Comparison of ENCODE assay signal across 21 cellular contexts in the genomic region with DNA sequence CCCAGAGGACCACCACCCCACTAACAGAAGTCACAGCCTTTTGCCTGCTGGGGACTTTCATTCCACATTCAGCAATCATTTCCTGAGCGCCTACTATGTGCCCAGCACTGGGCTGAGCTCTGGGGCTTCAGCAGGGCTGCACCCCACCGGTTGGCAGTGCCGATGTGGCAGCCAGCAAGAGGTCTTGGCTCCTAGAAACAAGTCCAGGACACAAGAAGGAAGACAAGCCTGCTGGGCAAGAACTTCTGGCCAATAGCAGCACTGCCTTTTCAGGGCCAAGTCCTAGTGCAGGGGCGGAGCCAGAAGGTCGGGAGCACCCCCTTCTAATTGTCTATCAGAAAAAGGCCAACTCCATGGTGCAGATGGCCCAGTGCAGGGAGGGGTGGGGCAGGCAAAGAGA. TPM values are rescaled to one million over a fixed set of nuclear protein-coding genes. Genes with fewer than 3 reads are reported as not detected.
DNase-seq lines count a peak whose midpoint lies in the region; ATAC-seq, FAIRE-seq and TF ChIP-seq lines count a peak whose summit lies in the region.
"Had no signal": no experiment of that assay in that cellular context is flagged by ENCODE, and none has a peak within 500 bp of the region (broad histone marks: within the 10 kb centered on the region; RNA-seq: fewer than 3 reads in every experiment).

No MANE protein-coding gene starts in this region.

- no TSS peak for BruUV-seq in HCT116 (replicated peaks; lab: Mats Ljungman, UMichigan)

- H3K27ac ChIP-seq in HCT116 (ENCODE audit: low read depth, low read length) (no peak overlapping the region), rectal smooth muscle tissue (ENCODE audit: low read depth, low read length) (no peak overlapping the region)
- H3K27ac ChIP-seq: SK-N-MC had no signal

- H3K27me3 Mint-ChIP-seq in activated T-cell treated with anti-CD3 and anti-CD28 coated beads, Interleukin-2, amount 50 U/mL, for 4 hours (ENCODE audit: low read depth): peaks cover 94% of the 10 kb centered on the region

- POLR2A ChIA-PET in HCT116 (lab: Charles Lee): no interaction called here

- no peak for TF ChIP-seq RAD21 in HCT116 (IDR thresholded peaks at IDR 0.05; ENCODE audit: low read depth)

- no peaks in the 10 kb centered on the region for H3K9me2 ChIP-seq in HCT116 (ENCODE audit: insufficient read depth)

- no peak overlapping the region for H2AFZ ChIP-seq in HCT116 (ENCODE audit: low read depth, low read length, poor library complexity, severe bottlenecking)

- FAIRE-seq in GM12891 (lab: Jason Lieb, UNC): no peak

- intact Hi-C loops in HCT116 (cut with micrococcal nuclease): no loop called here

- TF ChIP-seq POLR2A in HCT116 (IDR thresholded peaks at IDR 0.05; ENCODE audit: borderline replicate concordance, extremely low read depth, insufficient read depth, insufficient read length) (no peak), GM12891 (IDR thresholded peaks at IDR 0.05; ENCODE audit: low read depth, low read length) (no peak)

- H3K79me2 ChIP-seq in HCT116 (ENCODE audit: insufficient read depth, low read length): peaks cover 88% of the 10 kb centered on the region

- H3K4me1 ChIP-seq in HCT116 (ENCODE audit: control insufficient read depth in 1 of 2, insufficient read depth in 2 of 2, low read length in 2 of 2) (peaks cover 8 to 25% of the 10 kb centered on the region in 2 experiments; a peak in 3 of 4 replicates), rectal smooth muscle tissue (ENCODE audit: control insufficient read depth, insufficient read depth, low read length) (no peaks in the 10 kb centered on the region)

- H3K4me3 ChIP-seq in HCT116 (replicated peaks in 1 of 2; ENCODE audit: low read depth in 1 of 2, low read length in 2 of 2) (no peak overlapping the region), rectal smooth muscle tissue (ENCODE audit: low read length) (peak overlapping the region; percentile 41)
- H3K4me3 ChIP-seq: SK-N-MC had no signal

- DNase-seq in HCT116 (ENCODE audit: low read depth, low spot score) (no peak), RKO (ENCODE audit: low spot score) (peak; percentile 25), iPS-NIHi11 (ENCODE audit: low spot score) (peak; percentile 47), kidney tubule cell (ENCODE audit: low spot score) (no peak), GM12891 (ENCODE audit: insufficient read length, low spot score) (no peak)
- DNase-seq in activated T-cell treated with anti-CD3 and anti-CD28 coated beads, Interleukin-2, amount 50 U/mL, for 4 hours: no peak
- DNase-seq: AML-193; Calu3; CD4-positive, CD25-positive, alpha-beta regulatory T cell; DND-41; GDM1; IMR-90; NCI-H146; NCI-H2081 treated with DMSO at 0.1 percent for 48 hours; NCI-H226; NCI-H526 treated with DMSO at 0.1 percent for 48 hours; NK-92 treated with Interleukin-12 subunit alpha and Interleukin-12 subunit beta, amount 100 ng/mL, for 24 hours had no signal

- H3K27me3 ChIP-seq in HCT116 (ENCODE audit: insufficient read depth, low read length) (no peaks in the 10 kb centered on the region), rectal smooth muscle tissue (ENCODE audit: control insufficient read depth, insufficient read depth, low read length) (peaks cover 29% of the 10 kb centered on the region)

- H3K9ac ChIP-seq in HCT116 (ENCODE audit: low read length): no peak overlapping the region
- H3K9ac ChIP-seq in rectal smooth muscle tissue (ENCODE audit: low read length): no peak overlapping the region

- RAD21 ChIA-PET in HCT116 (lab: Charles Lee; ENCODE audit: low non-redundant PET in 1 of 2, low total read pairs in 2 of 2, uncharacterized antibody in 2 of 2, unreplicated experiment in 2 of 2): no interaction called here

- no peak overlapping the region for H3K4me2 ChIP-seq in HCT116 (ENCODE audit: low read length)

- no peaks in the 10 kb centered on the region for H3K36me3 Mint-ChIP-seq in activated T-cell treated with anti-CD3 and anti-CD28 coated beads, Interleukin-2, amount 50 U/mL, for 4 hours (ENCODE audit: insufficient read depth)
- H3K36me3 Mint-ChIP-seq: CD4-positive, CD25-positive, alpha-beta regulatory T cell had no signal

- H3K36me3 ChIP-seq in HCT116 (ENCODE audit: control insufficient read depth in 1 of 2, insufficient read depth in 2 of 2, low read length in 2 of 2): peaks cover 14 to 37% of the 10 kb centered on the region in 2 experiments; a peak in 3 of 4 replicates
- no peaks in the 10 kb centered on the region for H3K36me3 ChIP-seq in rectal smooth muscle tissue (ENCODE audit: control insufficient read depth, insufficient read depth, low read length)

- CTCF ChIA-PET in HCT116 (lab: Charles Lee): interaction anchor here (2.7 kb wide), 1 partner anchor 240 kb away, joined by 7 read pairs; no protein-coding TSS in a partner anchor

- no peak overlapping the region for H3K4me3 Mint-ChIP-seq in activated T-cell treated with anti-CD3 and anti-CD28 coated beads, Interleukin-2, amount 50 U/mL, for 4 hours
- H3K4me3 Mint-ChIP-seq: CD4-positive, CD25-positive, alpha-beta regulatory T cell had no signal

- no peaks in the 10 kb centered on the region for H3K9me3 ChIP-seq in HCT116 (ENCODE audit: control insufficient read depth in 1 of 2, insufficient read depth in 1 of 2, low read depth in 1 of 2, low read length in 2 of 2)

- H3K4me1 Mint-ChIP-seq in activated T-cell treated with anti-CD3 and anti-CD28 coated beads, Interleukin-2, amount 50 U/mL, for 4 hours (ENCODE audit: low read depth): peaks cover 18% of the 10 kb centered on the region

- no peak for TF ChIP-seq CTCF in HCT116 (IDR thresholded peaks at IDR 0.05 in 2 of 3, conservative IDR thresholded peaks at IDR 0.05 in 1 of 3; ENCODE audit: borderline replicate concordance in 1 of 3, insufficient read depth in 1 of 3, low read depth in 2 of 3, low read length in 2 of 3)

- no peaks in the 10 kb centered on the region for H4K20me1 ChIP-seq in HCT116 (ENCODE audit: insufficient read depth)

- H3K9me3 Mint-ChIP-seq in activated T-cell treated with anti-CD3 and anti-CD28 coated beads, Interleukin-2, amount 50 U/mL, for 4 hours: no peaks in the 10 kb centered on the region
- H3K9me3 Mint-ChIP-seq: CD4-positive, CD25-positive, alpha-beta regulatory T cell had no signal

- ATAC-seq in HCT116: peak; percentile 70
- no peak for ATAC-seq in activated T-cell treated with anti-CD3 and anti-CD28 coated beads, Interleukin-2, amount 50 U/mL, for 4 hours
- no peak for ATAC-seq in HG03039 (IDR thresholded peaks at IDR 0.05; ENCODE audit: unreplicated experiment)
- ATAC-seq: Right ventricle myocardium inferior had no signal

TF ChIP-seq in HCT116, 20 proteins besides CTCF, POLR2A, EP300 and RAD21 (continues in another document):
- TF ChIP-seq FOSL1 (IDR thresholded peaks at IDR 0.05; ENCODE audit: low read depth): no peak

TF ChIP-seq in GM12891, 5 proteins besides CTCF, POLR2A, EP300 and RAD21:
- TF ChIP-seq POLR2AphosphoS5 (IDR thresholded peaks at IDR 0.05; ENCODE audit: low read depth, low read length) (no peak), POU2F2 (IDR thresholded peaks at IDR 0.05; ENCODE audit: low read depth, low read length) (no peak), TAF1 (IDR thresholded peaks at IDR 0.05; ENCODE audit: low read depth, low read length) (no peak), SPI1 (IDR thresholded peaks at IDR 0.05; ENCODE audit: low read depth, low read length) (no peak), PAX5 (IDR thresholded peaks at IDR 0.05; ENCODE audit: insufficient read depth, low read length, severe bottlenecking) (no peak)

RNA-seq across cellular contexts. Expression of gene HOXB9, which starts 13.0 kb away (rescaled TPM):
- total RNA-seq in HCT116 (2021; ENCODE audit: unreplicated experiment): 40.1 TPM
- 30.3 and 41.0 TPM in 2 replicates for polyA plus RNA-seq in HCT116 (2012)
- 0.14 TPM for polyA plus RNA-seq in GM12891 (2012; ENCODE audit: low read depth, missing spikeins)
- total RNA-seq in activated T-cell treated with anti-CD3 and anti-CD28 coated beads, Interleukin-2, amount 50 U/mL, for 4 hours: 1 to 10 TPM in 2 of 3 donors, under 1 TPM in 1; 0.63 to 1.4 (median 1.2) TPM
- total RNA-seq: IMR-90, Right ventricle myocardium inferior had no signal
- polyA plus RNA-seq: CD4-positive, CD25-positive, alpha-beta regulatory T cell had no signal

RNA-seq across cellular contexts. Expression of gene HOXB8, which starts 24.0 kb away (rescaled TPM):
- 44.7 TPM for total RNA-seq in HCT116 (2021; ENCODE audit: unreplicated experiment)
- polyA plus RNA-seq in HCT116 (2012): 15.4 and 23.9 TPM in 2 replicates
- polyA plus RNA-seq in GM12891 (2012; ENCODE audit: low read depth, missing spikeins): not detected
- total RNA-seq in activated T-cell treated with anti-CD3 and anti-CD28 coated beads, Interleukin-2, amount 50 U/mL, for 4 hours: under 1 TPM in 2 of 3 donors, not detected in 1; 0.14 to 0.18 TPM
- total RNA-seq: CD4-positive, CD25-positive, alpha-beta regulatory T cell; Right ventricle myocardium inferior had no signal
- polyA plus RNA-seq: CD4-positive, CD25-positive, alpha-beta regulatory T cell had no signal

RNA-seq across cellular contexts. Expression of gene HOXB7, which starts 28.3 kb away (rescaled TPM):
- total RNA-seq in HCT116 (2021; ENCODE audit: unreplicated experiment): 33.6 TPM
- polyA plus RNA-seq in HCT116 (2012): 16.8 and 23.4 TPM in 2 replicates
- 2.3 TPM for polyA plus RNA-seq in GM12891 (2012; ENCODE audit: low read depth, missing spikeins)
- total RNA-seq in activated T-cell treated with anti-CD3 and anti-CD28 coated beads, Interleukin-2, amount 50 U/mL, for 4 hours: under 1 TPM; 0.18 to 0.43 (median 0.38) TPM

RNA-seq across cellular contexts. Expression of gene HOXB6, which starts 34.4 kb away (rescaled TPM):
- total RNA-seq in HCT116 (2021; ENCODE audit: unreplicated experiment): 64.8 TPM
- polyA plus RNA-seq in HCT116 (2012): 17.5 and 28.9 TPM in 2 replicates
- 0.12 TPM for polyA plus RNA-seq in GM12891 (2012; ENCODE audit: low read depth, missing spikeins)
- total RNA-seq in activated T-cell treated with anti-CD3 and anti-CD28 coated beads, Interleukin-2, amount 50 U/mL, for 4 hours: under 1 TPM in 2 of 3 donors, not detected in 1; 0.24 to 0.27 TPM
- total RNA-seq: CD4-positive, CD25-positive, alpha-beta regulatory T cell had no signal
- polyA plus RNA-seq: CD4-positive, CD25-positive, alpha-beta regulatory T cell had no signal

RNA-seq across cellular contexts. Expression of gene HOXB5, which starts 45.6 kb away (rescaled TPM):
- 19.8 TPM for total RNA-seq in HCT116 (2021; ENCODE audit: unreplicated experiment)
- 6.5 and 12.0 TPM in 2 replicates for polyA plus RNA-seq in HCT116 (2012)
- polyA plus RNA-seq in GM12891 (2012; ENCODE audit: low read depth, missing spikeins): not detected
- under 1 TPM in 1 of 3 donors, not detected in 2; 0.08 TPM for total RNA-seq in activated T-cell treated with anti-CD3 and anti-CD28 coated beads, Interleukin-2, amount 50 U/mL, for 4 hours
- total RNA-seq: CD4-positive, CD25-positive, alpha-beta regulatory T cell; Right ventricle myocardium inferior had no signal
- polyA plus RNA-seq: CD4-positive, CD25-positive, alpha-beta regulatory T cell had no signal

Comparison
In these comparisons a context has a peak if more than half of its experiments do, and no peak if none do; other contexts are left out.
1. DNase-seq: peak in RKO (single experiment) and iPS-NIHi11 (single experiment); none in HCT116 (single experiment), kidney tubule cell (single experiment), GM12891 (single experiment) and activated T-cell treated with anti-CD3 and anti-CD28 coated beads, Interleukin-2, amount 50 U/mL, for 4 hours (single experiment).
2. RNA of gene HOXB9, which starts 13.0 kb away (total RNA-seq): 40.1 TPM in HCT116 (single experiment); 0.63 to 1.4 TPM in activated T-cell treated with anti-CD3 and anti-CD28 coated beads, Interleukin-2, amount 50 U/mL, for 4 hours; every median in the first group is over 10 times any median in the second.
3. RNA of gene HOXB8, which starts 24.0 kb away (total RNA-seq): 44.7 TPM in HCT116 (single experiment); 0.14 to 0.18 TPM in activated T-cell treated with anti-CD3 and anti-CD28 coated beads, Interleukin-2, amount 50 U/mL, for 4 hours; every median in the first group is over 10 times any median in the second.
4. RNA of gene HOXB7, which starts 28.3 kb away (total RNA-seq): 33.6 TPM in HCT116 (single experiment); 0.18 to 0.43 TPM in activated T-cell treated with anti-CD3 and anti-CD28 coated beads, Interleukin-2, amount 50 U/mL, for 4 hours; every median in the first group is over 10 times any median in the second.